17 cellular contexts compared by ENCODE assay signal in the genomic region with DNA sequence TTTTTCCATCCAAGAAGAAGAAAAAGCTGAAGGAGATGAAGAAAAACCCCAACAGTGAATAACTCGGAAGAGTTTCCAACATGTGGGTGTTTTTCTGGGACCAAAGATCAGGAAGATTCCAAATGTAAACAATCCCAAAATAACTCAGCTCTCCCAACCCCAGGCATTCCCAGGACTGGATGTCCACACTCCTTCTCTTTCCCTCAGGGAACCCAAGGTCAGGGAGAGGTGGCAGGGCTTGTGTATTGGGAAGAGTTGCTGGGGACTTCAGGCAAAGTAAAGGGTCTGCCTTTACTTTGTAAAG.
DNase-seq lines count a peak whose midpoint lies in the region; ATAC-seq and TF ChIP-seq lines count a peak whose summit lies in the region.
"Had no signal": no experiment of that assay in that cellular context is flagged by ENCODE, and none has a peak within 500 bp of the region (broad histone marks: within the 10 kb centered on the region; RNA-seq: fewer than 3 reads in every experiment).

No MANE protein-coding gene starts in this region.

- peak; percentile 47 for DNase-seq in HuH-7.5 (ENCODE audit: low spot score)
- peak; percentile 64 for DNase-seq in fibroblast of mammary gland (ENCODE audit: low read depth)
- no peak for DNase-seq in DMS53 (lab: John Stamatoyannopoulos, UW)
- DNase-seq in NCI-H2227 (lab: John Stamatoyannopoulos, UW; ENCODE audit: unreplicated experiment), result no peak
- no peak for DNase-seq in Ammon's horn (ENCODE audit: low spot score)
- DNase-seq: activated CD4-positive, CD25-positive, alpha-beta regulatory T cell; activated naive CD8-positive, alpha-beta T cell treated with anti-CD3 and anti-CD28 coated beads, Interleukin-2, amount 10 ng/mL, durations not matched to agents 7 days and 5 days; central memory CD4-positive, alpha-beta T cell; effector memory CD4-positive, alpha-beta T cell; foreskin keratinocyte; naive B cell; NCI-H1930; NCI-H510A had no signal

- no peak overlapping the region for H3K4me3 ChIP-seq in fibroblast of mammary gland (ENCODE audit: control insufficient read depth, low read depth, low read length)
- H3K4me3 ChIP-seq in mucosa of rectum (ENCODE audit: low read length in 2 of 2), result no peak overlapping the region
- no peak overlapping the region for H3K4me3 ChIP-seq in subcutaneous abdominal adipose tissue (ENCODE audit: low read depth in 1 of 5, low read length in 5 of 5)
- H3K4me3 ChIP-seq: GM12878 had no signal

- no peak for ATAC-seq in GM18867 (IDR thresholded peaks at IDR 0.05; ENCODE audit: unreplicated experiment)
- ATAC-seq: foreskin keratinocyte, GM12878 had no signal

- H3K27ac ChIP-seq in mucosa of rectum (ENCODE audit: low read depth in 2 of 2, low read length in 2 of 2) (peak overlapping the region; percentile 16 to 21), subcutaneous abdominal adipose tissue (ENCODE audit: low read depth, low read length) (peak overlapping the region; percentile 8)
- H3K27ac ChIP-seq: foreskin keratinocyte had no signal

- H3K27me3 ChIP-seq in mucosa of rectum (ENCODE audit: control insufficient read depth in 2 of 2, insufficient read depth in 2 of 2, low read length in 2 of 2) (no peaks in the 10 kb centered on the region), subcutaneous abdominal adipose tissue (ENCODE audit: control insufficient read depth in 5 of 5, insufficient read depth in 4 of 5, low read length in 5 of 5) (no peaks in the 10 kb centered on the region)

- H3K9ac ChIP-seq in mucosa of rectum (ENCODE audit: low read depth in 1 of 2, low read length in 2 of 2), result no peak overlapping the region
- H3K9ac ChIP-seq in subcutaneous abdominal adipose tissue (ENCODE audit: low read length in 5 of 5), result no peak overlapping the region

- no peak for TF ChIP-seq CTCF in fibroblast of mammary gland (conservative IDR thresholded peaks at IDR 0.05; ENCODE audit: control insufficient read depth, insufficient read depth, low read depth, low read length)

- H3K36me3 ChIP-seq in mucosa of rectum (ENCODE audit: control insufficient read depth in 2 of 2, insufficient read depth in 2 of 2, low read length in 2 of 2), result no peaks in the 10 kb centered on the region
- H3K36me3 ChIP-seq in subcutaneous abdominal adipose tissue (ENCODE audit: control insufficient read depth in 5 of 5, insufficient read depth in 5 of 5, low read length in 5 of 5), result no peaks in the 10 kb centered on the region

- no peaks in the 10 kb centered on the region for H3K9me3 ChIP-seq in mucosa of rectum (ENCODE audit: control insufficient read depth in 2 of 2, low read length in 2 of 2)
- H3K9me3 ChIP-seq in subcutaneous abdominal adipose tissue (ENCODE audit: control insufficient read depth in 5 of 5, low read length in 5 of 5), result peaks cover 6 to 13% (median 7%) of the 10 kb centered on the region in 5 donors

- H3K4me1 ChIP-seq in mucosa of rectum (ENCODE audit: control insufficient read depth in 2 of 2, insufficient read depth in 2 of 2, low read length in 2 of 2), result peaks cover 6 to 10% of the 10 kb centered on the region in 2 donors
- peaks cover 12 to 54% (median 38%) of the 10 kb centered on the region in 5 donors for H3K4me1 ChIP-seq in subcutaneous abdominal adipose tissue (ENCODE audit: control insufficient read depth in 5 of 5, insufficient read depth in 5 of 5, low read length in 5 of 5)
- H3K4me1 ChIP-seq: foreskin keratinocyte had no signal

Comparison
In these comparisons a context has a peak if more than half of its experiments do, and no peak if none do; other contexts are left out.
1. DNase-seq: peak in HuH-7.5 (single experiment) and fibroblast of mammary gland (single experiment); none in DMS53 (single experiment), NCI-H2227 (single experiment) and Ammon's horn (single experiment).